Comparison of ENCODE assay signal across 2 cellular contexts in the genomic region with DNA sequence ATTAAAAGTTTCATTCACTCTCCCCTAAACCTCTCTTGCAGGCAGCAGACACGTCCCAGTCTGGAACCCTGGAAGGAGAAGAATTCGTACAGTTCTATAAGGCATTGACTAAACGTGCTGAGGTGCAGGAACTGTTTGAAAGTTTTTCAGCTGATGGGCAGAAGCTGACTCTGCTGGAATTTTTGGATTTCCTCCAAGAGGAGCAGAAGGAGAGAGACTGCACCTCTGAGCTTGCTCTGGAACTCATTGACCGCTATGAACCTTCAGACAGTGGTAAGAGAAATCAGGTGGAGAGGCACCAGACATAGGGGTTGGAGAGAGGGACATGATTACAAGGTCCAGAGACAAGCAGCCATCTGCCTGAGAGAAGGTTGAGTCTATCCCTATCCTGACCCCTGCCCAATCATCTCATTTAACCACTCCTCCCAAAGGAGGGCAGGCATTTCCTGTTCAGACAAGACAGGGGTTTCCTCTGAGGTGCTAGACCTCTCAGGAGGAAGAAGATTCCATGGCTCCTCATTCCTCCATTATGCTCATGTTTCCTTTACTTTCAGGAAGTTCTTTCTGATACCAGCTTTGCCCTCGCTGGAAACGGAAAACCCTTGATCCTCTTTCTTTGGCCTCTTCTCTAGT.
TF ChIP-seq lines count a peak whose summit lies in the region.

No MANE protein-coding gene starts in this region.

TF ChIP-seq in HCT116, 20 proteins besides CTCF, POLR2A, EP300 and RAD21:
- no peak for TF ChIP-seq JUND (IDR thresholded peaks at IDR 0.05)
- TF ChIP-seq YY1 (IDR thresholded peaks at IDR 0.05; ENCODE audit: extremely low read depth, insufficient replicate concordance, low read depth, low read length) = no peak
TF ChIP-seq in HCT116: peak in this region for 0.

TF ChIP-seq in HepG2, 621 proteins besides CTCF, POLR2A, EP300 and RAD21:
- TF ChIP-seq ZNF883 (CRISPR knock-in tag; IDR thresholded peaks at IDR 0.05; ENCODE audit: not compliant biosample characterization) (no peak), HNRNPK (IDR thresholded peaks at IDR 0.05; ENCODE audit: low read depth, low read length, poor library complexity, severe bottlenecking) (no peak), ZNF441 (CRISPR knock-in tag; IDR thresholded peaks at IDR 0.05; ENCODE audit: borderline replicate concordance) (no peak), ZNF12 (CRISPR knock-in tag; IDR thresholded peaks at IDR 0.05) (no peak), ZNF234 (CRISPR knock-in tag; conservative IDR thresholded peaks at IDR 0.05) (no peak), ZNF816 (CRISPR knock-in tag; IDR thresholded peaks at IDR 0.05; ENCODE audit: borderline replicate concordance) (no peak), ZNF713 (CRISPR knock-in tag; IDR thresholded peaks at IDR 0.05) (no peak), GABPB1 (CRISPR knock-in tag; IDR thresholded peaks at IDR 0.05) (no peak)
- TF ChIP-seq, protein P1, sequence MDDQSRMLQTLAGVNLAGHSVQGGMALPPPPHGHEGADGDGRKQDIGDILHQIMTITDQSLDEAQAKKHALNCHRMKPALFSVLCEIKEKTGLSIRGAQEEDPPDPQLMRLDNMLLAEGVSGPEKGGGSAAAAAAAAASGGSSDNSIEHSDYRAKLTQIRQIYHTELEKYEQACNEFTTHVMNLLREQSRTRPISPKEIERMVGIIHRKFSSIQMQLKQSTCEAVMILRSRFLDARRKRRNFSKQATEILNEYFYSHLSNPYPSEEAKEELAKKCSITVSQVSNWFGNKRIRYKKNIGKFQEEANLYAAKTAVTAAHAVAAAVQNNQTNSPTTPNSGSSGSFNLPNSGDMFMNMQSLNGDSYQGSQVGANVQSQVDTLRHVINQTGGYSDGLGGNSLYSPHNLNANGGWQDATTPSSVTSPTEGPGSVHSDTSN (CRISPR knock-in tag; IDR thresholded peaks at IDR 0.05; ENCODE audit: borderline replicate concordance) = no peak
- TF ChIP-seq, protein P2, sequence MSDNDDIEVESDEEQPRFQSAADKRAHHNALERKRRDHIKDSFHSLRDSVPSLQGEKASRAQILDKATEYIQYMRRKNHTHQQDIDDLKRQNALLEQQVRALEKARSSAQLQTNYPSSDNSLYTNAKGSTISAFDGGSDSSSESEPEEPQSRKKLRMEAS (IDR thresholded peaks at IDR 0.05) = no peak
- TF ChIP-seq, protein P3, sequence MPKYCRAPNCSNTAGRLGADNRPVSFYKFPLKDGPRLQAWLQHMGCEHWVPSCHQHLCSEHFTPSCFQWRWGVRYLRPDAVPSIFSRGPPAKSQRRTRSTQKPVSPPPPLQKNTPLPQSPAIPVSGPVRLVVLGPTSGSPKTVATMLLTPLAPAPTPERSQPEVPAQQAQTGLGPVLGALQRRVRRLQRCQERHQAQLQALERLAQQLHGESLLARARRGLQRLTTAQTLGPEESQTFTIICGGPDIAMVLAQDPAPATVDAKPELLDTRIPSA (CRISPR knock-in tag; IDR thresholded peaks at IDR 0.05; ENCODE audit: borderline replicate concordance) = no peak
